In genomic region chr9:90420714-90421513, GRCh38 we compare ENCODE assay signal across 1 cellular context.
TF ChIP-seq lines count a peak whose summit lies in the region.

No MANE protein-coding gene starts in this region.

TF ChIP-seq in H1, 55 proteins besides CTCF, POLR2A, EP300 and RAD21:
- TF ChIP-seq TEAD4 (IDR thresholded peaks at IDR 0.05; ENCODE audit: low read depth, low read length) (no peak), BCL11A (IDR thresholded peaks at IDR 0.05; ENCODE audit: low read depth in 2 of 2, low read length in 2 of 2) (no peak), HDAC6 (IDR thresholded peaks at IDR 0.05; ENCODE audit: low read depth, low read length) (no peak), TAF7 (optimal IDR thresholded peaks at IDR 0.05; ENCODE audit: borderline replicate concordance, low read depth, low read length) (no peak), MAFK (IDR thresholded peaks at IDR 0.05; ENCODE audit: low read depth, low read length) (no peak), POU5F1 (IDR thresholded peaks at IDR 0.05; ENCODE audit: low read depth, low read length) (no peak), ZNF274 (IDR thresholded peaks at IDR 0.05; ENCODE audit: borderline replicate concordance, extremely low read depth, low read length) (no peak)
